In genomic region chr6:133584903-133585302, GRCh38 we compare ENCODE assay signal across 18 cellular contexts.
DNase-seq lines count a peak whose midpoint lies in the region; ATAC-seq and TF ChIP-seq lines count a peak whose summit lies in the region.
"Had no signal": no experiment of that assay in that cellular context is flagged by ENCODE, and none has a peak within 500 bp of the region (broad histone marks: within the 10 kb centered on the region; RNA-seq: fewer than 3 reads in every experiment).

No MANE protein-coding gene starts in this region.

- no peak overlapping the region for H2BK120ac ChIP-seq in IMR-90 (ENCODE audit: low read depth, low read length)

- peaks cover 2% of the 10 kb centered on the region for H3K9me1 ChIP-seq in IMR-90 (ENCODE audit: insufficient read depth, low read length)

- no peak overlapping the region for H3K4me2 ChIP-seq in IMR-90 (ENCODE audit: low read depth, low read length)
- H3K4me2 ChIP-seq: GM23338 had no signal

- CTCF ChIA-PET in IMR-90 (lab: Yijun Ruan, JAX): interaction anchor here (0.5 to 1.8 kb wide), 3 partner anchors 288 to 339 kb away, joined by 3 to 4 read pairs (median 3); no protein-coding TSS in a partner anchor

- peaks cover 5% of the 10 kb centered on the region for H3K27me3 Mint-ChIP-seq in T-helper 2 cell treated with Interferon-gamma antibody and Interleukin-4, amounts not matched to agents 5 μg/mL and 100 μg/mL, for 36 hours (ENCODE audit: low read depth)
- H3K27me3 Mint-ChIP-seq: CD4-positive, CD25-positive, alpha-beta regulatory T cell; CD8-positive, alpha-beta memory T cell; IgD-negative memory B cell had no signal

- no peak overlapping the region for H3K9ac ChIP-seq in IMR-90 (ENCODE audit: low read depth, low read length)

- no peak overlapping the region for H2AK5ac ChIP-seq in IMR-90 (ENCODE audit: low read depth, low read length)

- no peak overlapping the region for H3K56ac ChIP-seq in IMR-90 (ENCODE audit: extremely low read depth, insufficient read depth, low read length)

- no peak overlapping the region for H4K5ac ChIP-seq in IMR-90 (ENCODE audit: low read depth, low read length)

- DNase-seq in DMS53 treated with DMSO at 0.1 percent for 48 hours (lab: John Stamatoyannopoulos, UW; ENCODE audit: unreplicated experiment) (peak; percentile 25), IMR-90 (no peak), left colon (no peak), iPS-NIHi7 (ENCODE audit: extremely low spot score) (no peak)
- DNase-seq in T-helper 2 cell treated with Interferon-gamma antibody and Interleukin-4, amounts not matched to agents 5 μg/mL and 100 μg/mL, for 36 hours (ENCODE audit: low spot score): no peak
- DNase-seq in activated CD4-positive, alpha-beta T cell treated with anti-CD3 and anti-CD28 coated beads for 4 hours: no peak
- DNase-seq: ACHN; BE2C; C1 segment of cervical spinal cord; CD4-positive, CD25-positive, alpha-beta regulatory T cell; CD8-positive, alpha-beta memory T cell; COR-L47; DMS 273 treated with DMSO at 0.1 percent for 48 hours; DMS79; GDM1; KBM-7 had no signal

- dilution Hi-C loops in IMR-90 (cut with HindIII; ENCODE audit: low sequenced_read_pairs, unreplicated experiment): loop anchor here (25.0 kb wide), 1 partner anchor 302 kb away; the partner anchor contains the start of gene TCF21

- H4K91ac ChIP-seq in IMR-90 (ENCODE audit: insufficient read depth, low read depth, low read length): no peak overlapping the region

- H3K23ac ChIP-seq in IMR-90 (ENCODE audit: low read depth, low read length): no peak overlapping the region

- H3K36me3 ChIP-seq in IMR-90 (ENCODE audit: control insufficient read depth, insufficient read depth, low read length): no peaks in the 10 kb centered on the region
- H3K36me3 ChIP-seq: BE2C had no signal

- H3K14ac ChIP-seq in IMR-90 (replicated peaks; ENCODE audit: low read depth, low read length): no peak overlapping the region

- intact Hi-C loops in IMR-90 (cut with micrococcal nuclease) (no loop called here), left colon (cut with DNase I, micrococcal nuclease) (no loop called here)

- H3K4me1 ChIP-seq in IMR-90 (ENCODE audit: control insufficient read depth, insufficient read depth, low read length): peaks cover 7% of the 10 kb centered on the region
- H3K4me1 ChIP-seq: BE2C had no signal

- TF ChIP-seq CTCF in IMR-90 (conservative IDR thresholded peaks at IDR 0.05; ENCODE audit: low read depth, low read length): no peak

- no peaks in the 10 kb centered on the region for H3K9me3 Mint-ChIP-seq in T-helper 2 cell treated with Interferon-gamma antibody and Interleukin-4, amounts not matched to agents 5 μg/mL and 100 μg/mL, for 36 hours

- TF ChIP-seq POLR2A in IMR-90 (IDR thresholded peaks at IDR 0.05; ENCODE audit: low read depth, low read length): no peak

- no peak overlapping the region for H3K4me3 Mint-ChIP-seq in T-helper 2 cell treated with Interferon-gamma antibody and Interleukin-4, amounts not matched to agents 5 μg/mL and 100 μg/mL, for 36 hours
- H3K4me3 Mint-ChIP-seq: CD4-positive, CD25-positive, alpha-beta regulatory T cell; CD8-positive, alpha-beta memory T cell; GM23338; IgD-negative memory B cell had no signal

- no peak overlapping the region for H4K8ac ChIP-seq in IMR-90 (ENCODE audit: low read depth in 2 of 2, low read length in 2 of 2)

- no peak overlapping the region for H3K4ac ChIP-seq in IMR-90 (ENCODE audit: low read depth, low read length)

- peak overlapping the region; percentile 28 for H3K18ac ChIP-seq in IMR-90 (ENCODE audit: low read depth, low read length)

- H3K27ac ChIP-seq in IMR-90 (ENCODE audit: insufficient read depth, low read length): no peak overlapping the region

- no peaks in the 10 kb centered on the region for H3K27me3 ChIP-seq in IMR-90 (ENCODE audit: control insufficient read depth, insufficient read depth, low read length)

- no TSS peak for BruUV-seq in IMR-90 (replicated peaks; lab: Mats Ljungman, UMichigan)

- POLR2A ChIA-PET in IMR-90 (lab: Charles Lee; ENCODE audit: unreplicated experiment): no interaction called here

- H2AK9ac ChIP-seq in IMR-90 (replicated peaks; ENCODE audit: low read depth, low read length, poor library complexity): no peak overlapping the region

- in situ Hi-C loops in IMR-90 (cut with MboI; ENCODE audit: low sequenced_read_pairs): no loop called here

- WGBS in IMR-90 (ENCODE audit: extremely low coverage in 2 of 2, insufficient read length in 1 of 2), 2 experiments: 20% methylated on average over 1 of the region's 1 CpG; no CpG with 5 or more reads in 1 of the 2 experiments

- no peaks in the 10 kb centered on the region for H3K4me1 Mint-ChIP-seq in T-helper 2 cell treated with Interferon-gamma antibody and Interleukin-4, amounts not matched to agents 5 μg/mL and 100 μg/mL, for 36 hours (ENCODE audit: low read depth)
- H3K4me1 Mint-ChIP-seq: CD4-positive, CD25-positive, alpha-beta regulatory T cell; CD8-positive, alpha-beta memory T cell; IgD-negative memory B cell had no signal

- no peak overlapping the region for H3K27ac Mint-ChIP-seq in T-helper 2 cell treated with Interferon-gamma antibody and Interleukin-4, amounts not matched to agents 5 μg/mL and 100 μg/mL, for 36 hours
- H3K27ac Mint-ChIP-seq: CD4-positive, CD25-positive, alpha-beta regulatory T cell; CD8-positive, alpha-beta memory T cell; GM23338; IgD-negative memory B cell had no signal

- no peak overlapping the region for H3K4me3 ChIP-seq in IMR-90 (ENCODE audit: insufficient read depth, low read depth, low read length)
- H3K4me3 ChIP-seq: GM23338 had no signal

- ATAC-seq in IMR-90 (ENCODE audit: low read depth) (no peak), left colon (peak; percentile 57)
- ATAC-seq: GM23338 had no signal

- no peak overlapping the region for H2BK5ac ChIP-seq in IMR-90 (ENCODE audit: low read depth, low read length, poor library complexity, severe bottlenecking)

- H2AFZ ChIP-seq in IMR-90 (replicated peaks; ENCODE audit: low read length, poor library complexity): no peak overlapping the region
- H2AFZ ChIP-seq: GM23338 had no signal

- no peaks in the 10 kb centered on the region for H4K20me1 ChIP-seq in IMR-90 (ENCODE audit: insufficient read depth, low read length)

- H3K79me1 ChIP-seq in IMR-90 (ENCODE audit: low read depth in 1 of 2, low read length in 2 of 2): no peaks in the 10 kb centered on the region; a peak in 1 of 4 replicates

- no peak for TF ChIP-seq RAD21 in IMR-90 (IDR thresholded peaks at IDR 0.05; ENCODE audit: low read length)

- no peaks in the 10 kb centered on the region for H3K9me3 ChIP-seq in IMR-90 (ENCODE audit: control insufficient read depth, insufficient read depth, low read length)
- H3K9me3 ChIP-seq: BE2C had no signal

- no peaks in the 10 kb centered on the region for H3K36me3 Mint-ChIP-seq in T-helper 2 cell treated with Interferon-gamma antibody and Interleukin-4, amounts not matched to agents 5 μg/mL and 100 μg/mL, for 36 hours (ENCODE audit: low read depth)
- H3K36me3 Mint-ChIP-seq: CD4-positive, CD25-positive, alpha-beta regulatory T cell; CD8-positive, alpha-beta memory T cell; IgD-negative memory B cell had no signal

- H2BK20ac ChIP-seq in IMR-90 (ENCODE audit: low read depth, low read length): no peak overlapping the region

- 0 out of 3 replicates have a peak overlapping the region, but pooled peaks have one; percentile 36 for H2BK15ac ChIP-seq in IMR-90 (ENCODE audit: low read depth, low read length)

TF ChIP-seq in IMR-90, 13 proteins besides CTCF, POLR2A, EP300 and RAD21:
- TF ChIP-seq ELK1 (IDR thresholded peaks at IDR 0.05; ENCODE audit: borderline replicate concordance, low read depth, low read length) (no peak), BHLHE40 (IDR thresholded peaks at IDR 0.05; ENCODE audit: low read depth, low read length) (no peak), RCOR1 (IDR thresholded peaks at IDR 0.05; ENCODE audit: insufficient replicate concordance, low read length) (no peak), FOS (IDR thresholded peaks at IDR 0.05; ENCODE audit: low read depth, low read length) (no peak), RFX5 (IDR thresholded peaks at IDR 0.05; ENCODE audit: low read depth, low read length) (no peak), NFE2L2 (IDR thresholded peaks at IDR 0.05; ENCODE audit: low read depth, low read length) (no peak), MAFK (IDR thresholded peaks at IDR 0.05; ENCODE audit: low read depth, low read length) (no peak), CEBPB (IDR thresholded peaks at IDR 0.05; ENCODE audit: low read depth, low read length) (no peak), CHD1 (IDR thresholded peaks at IDR 0.05; ENCODE audit: low read depth, low read length) (no peak), MXI1 (IDR thresholded peaks at IDR 0.05; ENCODE audit: borderline replicate concordance, low read depth, low read length) (no peak), MAZ (IDR thresholded peaks at IDR 0.05; ENCODE audit: borderline replicate concordance, low read depth, low read length) (no peak), USF2 (IDR thresholded peaks at IDR 0.05; ENCODE audit: low read depth, low read length) (no peak), SMC3 (IDR thresholded peaks at IDR 0.05; ENCODE audit: low read depth, low read length) (no peak)
